ENCODE assay signal across 27 cellular contexts in the genomic region with DNA sequence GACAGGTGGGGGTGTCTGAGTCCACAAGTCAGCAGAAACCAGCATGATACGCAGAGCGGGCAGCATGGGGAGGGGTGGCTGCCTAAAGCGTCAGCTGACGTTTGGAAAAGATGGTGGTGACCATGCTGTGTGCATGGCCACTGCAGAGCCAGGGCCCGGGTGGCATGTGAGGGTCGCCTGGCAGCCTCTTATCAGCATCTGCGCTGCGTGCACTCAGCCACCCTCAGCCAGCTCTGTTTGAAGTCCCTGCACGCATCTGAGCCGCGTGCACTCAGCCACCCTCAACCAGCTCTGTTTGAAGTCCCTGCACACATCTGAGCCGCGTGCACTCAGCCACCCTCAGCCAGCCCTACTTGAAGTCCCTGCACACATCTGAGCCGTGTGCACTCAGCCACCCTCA.
DNase-seq lines count a peak whose midpoint lies in the region; TF ChIP-seq lines count a peak whose summit lies in the region.
"Had no signal": no experiment of that assay in that cellular context is flagged by ENCODE, and none has a peak within 500 bp of the region (broad histone marks: within the 10 kb centered on the region; RNA-seq: fewer than 3 reads in every experiment).

No MANE protein-coding gene starts in this region.

- H3K79me2 ChIP-seq in KMS-11 (ENCODE audit: insufficient read depth, low read depth) (no peaks in the 10 kb centered on the region), smooth muscle cell (ENCODE audit: low read depth) (no peaks in the 10 kb centered on the region)

- no peak overlapping the region for H3K4me3 Mint-ChIP-seq in activated naive CD4-positive, alpha-beta T cell treated with anti-CD3 and anti-CD28 coated beads, Interleukin-2, amount 50 U/mL, for 24 hours
- H3K4me3 Mint-ChIP-seq in endodermal cell: no peak overlapping the region
- H3K4me3 Mint-ChIP-seq: CD14-positive monocyte, GM23338, mesothelial cell of epicardium, naive B cell had no signal

- no peaks in the 10 kb centered on the region for H3K27me3 ChIP-seq in KMS-11 (ENCODE audit: insufficient read depth, low read depth)
- no peaks in the 10 kb centered on the region for H3K27me3 ChIP-seq in endodermal cell (ENCODE audit: control insufficient read depth, insufficient read depth, low read length, poor library complexity, severe bottlenecking)
- no peaks in the 10 kb centered on the region for H3K27me3 ChIP-seq in thymus (ENCODE audit: control insufficient read depth, insufficient read depth)
- H3K27me3 ChIP-seq in smooth muscle cell (ENCODE audit: low read depth): no peaks in the 10 kb centered on the region
- H3K27me3 ChIP-seq: adrenal gland, body of pancreas, pancreas, upper lobe of left lung had no signal

- H3K4me2 ChIP-seq in KMS-11 (peak overlapping the region; percentile 70; the same call in 1 of the 2 replicates), smooth muscle cell (no peak overlapping the region)
- H3K4me2 ChIP-seq: GM23338 had no signal

- H4K20me1 ChIP-seq in KMS-11 (ENCODE audit: insufficient read depth): no peaks in the 10 kb centered on the region
- H4K20me1 ChIP-seq in smooth muscle cell (ENCODE audit: low read depth): peaks cover 73% of the 10 kb centered on the region

- H2AFZ ChIP-seq in KMS-11 (ENCODE audit: low read depth) (no peak overlapping the region), smooth muscle cell (ENCODE audit: low read depth) (no peak overlapping the region)
- H2AFZ ChIP-seq: GM23338 had no signal

- H3K9me3 ChIP-seq in endodermal cell (ENCODE audit: control insufficient read depth, low read length): no peaks in the 10 kb centered on the region
- H3K9me3 ChIP-seq in thymus (ENCODE audit: control insufficient read depth): peaks cover 4% of the 10 kb centered on the region
- no peaks in the 10 kb centered on the region for H3K9me3 ChIP-seq in smooth muscle cell (replicated peaks; ENCODE audit: low read depth)
- H3K9me3 ChIP-seq: adrenal gland, body of pancreas, pancreas, upper lobe of left lung had no signal

- WGBS in endodermal cell (ENCODE audit: insufficient coverage in 1 of 2, insufficient read length in 1 of 2), 2 experiments: 86 to 97% methylated on average over 7 to 11 of the region's 14 CpGs
- 75% methylated on average over 14 of the region's 14 CpGs for WGBS in thymus
- WGBS in smooth muscle cell (ENCODE audit: low lambda C conversion rate): 85% methylated on average over 12 of the region's 14 CpGs

- peak overlapping the region; percentile 89 for H3K27ac ChIP-seq in KMS-11
- no peak overlapping the region for H3K27ac ChIP-seq in endodermal cell (ENCODE audit: low read depth, low read length)
- H3K27ac ChIP-seq in thymus (ENCODE audit: low read depth): peak overlapping the region; percentile 25
- H3K27ac ChIP-seq in smooth muscle cell (ENCODE audit: low read depth): no peak overlapping the region
- H3K27ac ChIP-seq: body of pancreas, epithelial cell of prostate, pancreas, upper lobe of left lung had no signal

- H3K4me3 ChIP-seq in KMS-11 (IDR thresholded peaks at IDR 0.05; ENCODE audit: insufficient read depth, low read depth, low read length) (no peak overlapping the region), endodermal cell (ENCODE audit: low read length) (no peak overlapping the region), thymus (ENCODE audit: low read length) (no peak overlapping the region), smooth muscle cell (no peak overlapping the region)
- H3K4me3 ChIP-seq: adrenal gland, body of pancreas, GM12878, GM23338, pancreas, upper lobe of left lung had no signal

- H3K4me1 ChIP-seq in KMS-11 (ENCODE audit: low read depth, poor library complexity, severe bottlenecking) (peaks cover 58% of the 10 kb centered on the region), endodermal cell (ENCODE audit: control insufficient read depth, insufficient read depth, low read length) (no peaks in the 10 kb centered on the region), thymus (ENCODE audit: control insufficient read depth, insufficient read depth, low read length) (no peaks in the 10 kb centered on the region), smooth muscle cell (ENCODE audit: low read depth) (no peaks in the 10 kb centered on the region)
- H3K4me1 ChIP-seq: body of pancreas, pancreas, upper lobe of left lung had no signal

- H3K9ac ChIP-seq in KMS-11 (no peak overlapping the region), endodermal cell (ENCODE audit: extremely low read depth, low read length, poor library complexity, severe bottlenecking) (no peak overlapping the region), smooth muscle cell (ENCODE audit: low read depth) (no peak overlapping the region)

- peaks cover 24% of the 10 kb centered on the region for H3K36me3 Mint-ChIP-seq in activated naive CD4-positive, alpha-beta T cell treated with anti-CD3 and anti-CD28 coated beads, Interleukin-2, amount 50 U/mL, for 24 hours
- H3K36me3 Mint-ChIP-seq in endodermal cell (ENCODE audit: low read depth): peaks cover 47% of the 10 kb centered on the region

- no peaks in the 10 kb centered on the region for H3F3A ChIP-seq in smooth muscle cell (ENCODE audit: low read depth)

- no peaks in the 10 kb centered on the region for H3K36me3 ChIP-seq in KMS-11 (ENCODE audit: insufficient read depth)
- H3K36me3 ChIP-seq in endodermal cell (ENCODE audit: control insufficient read depth, insufficient read depth, low read length): peaks cover 43% of the 10 kb centered on the region
- peaks cover 73% of the 10 kb centered on the region for H3K36me3 ChIP-seq in thymus (ENCODE audit: control insufficient read depth, insufficient read depth)
- H3K36me3 ChIP-seq in smooth muscle cell (ENCODE audit: low read depth): peaks cover 14% of the 10 kb centered on the region

- TF ChIP-seq CTCF in KMS-11 (conservative IDR thresholded peaks at IDR 0.05; ENCODE audit: low read depth, low read length) (no peak), endodermal cell (conservative IDR thresholded peaks at IDR 0.05) (no peak), smooth muscle cell (IDR thresholded peaks at IDR 0.05; ENCODE audit: borderline replicate concordance, insufficient read depth, poor library complexity, severe bottlenecking) (no peak)

- DNase-seq in activated naive CD4-positive, alpha-beta T cell treated with Interleukin-2 at 50 U/mL for 16 hours: no peak
- DNase-seq in endodermal cell (peak; percentile 35), NCI-H1105 (lab: John Stamatoyannopoulos, UW) (no peak), smooth muscle cell (lab: John Stamatoyannopoulos, UW; ENCODE audit: unreplicated experiment) (no peak)
- DNase-seq: activated CD4-positive, alpha-beta T cell treated with anti-CD3 and anti-CD28 coated beads for 1 hour; body of pancreas; cerebellar nuclear complex; DMS 273 treated with DMSO at 0.1 percent for 48 hours; EL; naive B cell; NCI-H1417 treated with DMSO at 0.1 percent for 48 hours; NCI-H774; pancreas; retina; RPMI8226; small intestine; stimulated activated CD4-positive, alpha-beta T cell treated with anti-CD3 and anti-CD28 coated beads, Interleukin-1b, Interleukin-23, amount 100 ng/mL, for 48 hours; upper lobe of left lung had no signal

- H3K27ac Mint-ChIP-seq in activated naive CD4-positive, alpha-beta T cell treated with anti-CD3 and anti-CD28 coated beads, Interleukin-2, amount 50 U/mL, for 24 hours: peak overlapping the region; percentile 66
- no peak overlapping the region for H3K27ac Mint-ChIP-seq in endodermal cell
- H3K27ac Mint-ChIP-seq: GM23338, mesothelial cell of epicardium, naive B cell had no signal

- H3K4me1 Mint-ChIP-seq in activated naive CD4-positive, alpha-beta T cell treated with anti-CD3 and anti-CD28 coated beads, Interleukin-2, amount 50 U/mL, for 24 hours: peaks cover 61% of the 10 kb centered on the region
- peaks cover 20% of the 10 kb centered on the region for H3K4me1 Mint-ChIP-seq in endodermal cell
- H3K4me1 Mint-ChIP-seq: mesothelial cell of epicardium had no signal

- H3K27me3 Mint-ChIP-seq in activated naive CD4-positive, alpha-beta T cell treated with anti-CD3 and anti-CD28 coated beads, Interleukin-2, amount 50 U/mL, for 24 hours: no peaks in the 10 kb centered on the region
- no peaks in the 10 kb centered on the region for H3K27me3 Mint-ChIP-seq in endodermal cell (ENCODE audit: insufficient read depth)
- H3K27me3 Mint-ChIP-seq: naive B cell had no signal

- H3K9me3 Mint-ChIP-seq in activated naive CD4-positive, alpha-beta T cell treated with anti-CD3 and anti-CD28 coated beads, Interleukin-2, amount 50 U/mL, for 24 hours: no peaks in the 10 kb centered on the region
- no peaks in the 10 kb centered on the region for H3K9me3 Mint-ChIP-seq in endodermal cell
- H3K9me3 Mint-ChIP-seq: CD14-positive monocyte, GM23338, mesothelial cell of epicardium, naive B cell had no signal

Comparison
In these comparisons a context has a peak if more than half of its experiments do, and no peak if none do; other contexts are left out.
1. H3K27ac ChIP-seq: peak in KMS-11 (single experiment) and thymus (single experiment); none in endodermal cell (single experiment) and smooth muscle cell (single experiment).